ENCODE assay signal across 9 cellular contexts in genomic region chr10:127218658-127219057, GRCh38. TPM values are rescaled to one million over a fixed set of nuclear protein-coding genes. Genes with fewer than 3 reads are reported as not detected.
"Had no signal": no experiment of that assay in that cellular context is flagged by ENCODE, and none has a peak within 500 bp of the region (broad histone marks: within the 10 kb centered on the region; RNA-seq: fewer than 3 reads in every experiment).

No MANE protein-coding gene starts in this region.

- DNase-seq: GDM1, GF-D8 had no signal

- ATAC-seq: GM12878 had no signal

- FAIRE-seq: G401.6, GM12878, GM12891, GM12892, GM18507, GM19239 had no signal

- H3K4me3 ChIP-seq: GM12878 had no signal

RNA-seq across cellular contexts. Expression of gene INSYN2A, which starts 22.3 kb away (rescaled TPM):
- total RNA-seq: G401, GM12878 had no signal
- polyA plus RNA-seq: GM12878 had no signal
